Comparison of ENCODE assay signal across 8 cellular contexts in genomic region chr7:36389371-36390198, GRCh38. TPM values are rescaled to one million over a fixed set of nuclear protein-coding genes. Genes with fewer than 3 reads are reported as not detected.
DNase-seq lines count a peak whose midpoint lies in the region; ATAC-seq and TF ChIP-seq lines count a peak whose summit lies in the region.

TSS of gene ANLN (plus strand) at chr7:36389862. CDS start at chr7:36390027, 165 bp downstream.

- peaks cover 0 to 8% (median 0%) of the 10 kb centered on the region in 11 experiments; a peak in 6 of 22 replicates for H3K9me3 ChIP-seq in BLaER1 treated with 17β-estradiol and CSF1 and Interleukin-3, amounts not matched to agents 10 nM and 100 nM (replicated peaks in 1 of 11)
- no peaks in the 10 kb centered on the region for H3K9me3 ChIP-seq in left lung

- H3K4me2 ChIP-seq in BLaER1 treated with 17β-estradiol and CSF1 and Interleukin-3, amounts not matched to agents 10 nM and 100 nM: peak within 1 kb of the TSS; percentile 76 to 94 (median 85)

- no peaks in the 10 kb centered on the region for H3K27me3 ChIP-seq in BLaER1 treated with 17β-estradiol and CSF1 and Interleukin-3, amounts not matched to agents 10 nM and 100 nM
- no peaks in the 10 kb centered on the region for H3K27me3 ChIP-seq in left lung

- peaks cover 0 to 19% (median 0%) of the 10 kb centered on the region in 11 experiments; a peak in 8 of 22 replicates for H4K20me1 ChIP-seq in BLaER1 treated with 17β-estradiol and CSF1 and Interleukin-3, amounts not matched to agents 10 nM and 100 nM

- H3K4me1 ChIP-seq in BLaER1 treated with 17β-estradiol and CSF1 and Interleukin-3, amounts not matched to agents 10 nM and 100 nM: peaks cover 21 to 42% (median 34%) of the 10 kb centered on the region in 10 experiments
- H3K4me1 ChIP-seq in left lung: peaks cover 4 to 32% of the 10 kb centered on the region in 2 donors

- peak within 1 kb of the TSS; percentile 62 to 92 (median 87); a peak in 21 of 22 replicates for H3K9ac ChIP-seq in BLaER1 treated with 17β-estradiol and CSF1 and Interleukin-3, amounts not matched to agents 10 nM and 100 nM

- intact Hi-C loops in dendritic cell treated with granulocyte-macrophage colony-stimulating factor and Interleukin-4, amounts not matched to agents 40 ng/mL and 50 ng/mL, for 4 days (cut with micrococcal nuclease): loop anchor here (2.0 kb wide), 1 partner anchor 23 kb away; a partner anchor contains a TSS
- intact Hi-C loops in left lung (cut with DNase I): no loop called here

- peaks cover 0 to 20% (median 6%) of the 10 kb centered on the region in 11 experiments; a peak in 7 of 22 replicates for H3K36me3 ChIP-seq in BLaER1 treated with 17β-estradiol and CSF1 and Interleukin-3, amounts not matched to agents 10 nM and 100 nM
- no peaks in the 10 kb centered on the region for H3K36me3 ChIP-seq in left lung

- H3K9me3 Mint-ChIP-seq in dendritic cell treated with granulocyte-macrophage colony-stimulating factor and Interleukin-4, amounts not matched to agents 40 ng/mL and 50 ng/mL, for 4 days: no peaks in the 10 kb centered on the region

- H3K4me3 ChIP-seq in BLaER1 treated with 17β-estradiol and CSF1 and Interleukin-3, amounts not matched to agents 10 nM and 100 nM: peak within 1 kb of the TSS; percentile 77 to 92 (median 86)
- peak within 1 kb of the TSS; percentile 61 to 84 for H3K4me3 ChIP-seq in left lung

- peak; percentile 86 for DNase-seq in GM19240 (ENCODE audit: insufficient read length, low spot score)
- DNase-seq in NCI-H526 (lab: John Stamatoyannopoulos, UW): peak; percentile 95 to 97
- DNase-seq in activated CD4-positive, alpha-beta T cell treated with anti-CD3 and anti-CD28 coated beads, Interleukin-2, amount 50 U/mL, for 1 hour: peak; percentile 77
- peak; percentile 96 to 99 for DNase-seq in left lung
- DNase-seq in stimulated activated CD4-positive, alpha-beta T cell treated with anti-CD3 and anti-CD28 coated beads, Interleukin-2, amount 100 ng/mL, for 24 hours: peak; percentile 86 to 89

- no peak for TF ChIP-seq CTCF in left lung (IDR thresholded peaks at IDR 0.05)

- peaks cover 10% of the 10 kb centered on the region for H3K36me3 Mint-ChIP-seq in dendritic cell treated with granulocyte-macrophage colony-stimulating factor and Interleukin-4, amounts not matched to agents 40 ng/mL and 50 ng/mL, for 4 days (ENCODE audit: low read depth)

- H3K27ac Mint-ChIP-seq in dendritic cell treated with granulocyte-macrophage colony-stimulating factor and Interleukin-4, amounts not matched to agents 40 ng/mL and 50 ng/mL, for 4 days: peak within 1 kb of the TSS; percentile 86

- H3K4me1 Mint-ChIP-seq in dendritic cell treated with granulocyte-macrophage colony-stimulating factor and Interleukin-4, amounts not matched to agents 40 ng/mL and 50 ng/mL, for 4 days (ENCODE audit: low read depth): peaks cover 35% of the 10 kb centered on the region

- peak within 1 kb of the TSS in 10 of 11 experiments; percentile 39 to 93 (median 87); a peak in 21 of 22 replicates for H3K27ac ChIP-seq in BLaER1 treated with 17β-estradiol and CSF1 and Interleukin-3, amounts not matched to agents 10 nM and 100 nM
- peak within 1 kb of the TSS; percentile 75 to 77 for H3K27ac ChIP-seq in left lung

- H3K4me3 Mint-ChIP-seq in dendritic cell treated with granulocyte-macrophage colony-stimulating factor and Interleukin-4, amounts not matched to agents 40 ng/mL and 50 ng/mL, for 4 days: peak within 1 kb of the TSS; percentile 87

- ATAC-seq in HG03457 (IDR thresholded peaks at IDR 0.05; ENCODE audit: unreplicated experiment) (peak; percentile 74), left lung (peak; percentile 96)

- no peaks in the 10 kb centered on the region for H3K27me3 Mint-ChIP-seq in dendritic cell treated with granulocyte-macrophage colony-stimulating factor and Interleukin-4, amounts not matched to agents 40 ng/mL and 50 ng/mL, for 4 days

RNA-seq across cellular contexts. Expression of gene ANLN, which starts in this region (rescaled TPM):
- 10 to 100 TPM in 1 of 2 donors, 1 to 10 TPM in 1; 9.0 to 23.2 TPM for total RNA-seq in left lung

Comparison
In these comparisons a context has a peak if more than half of its experiments do, and no peak if none do; other contexts are left out.
1. Peak in every context shown above with its lines: DNase-seq, ATAC-seq, H3K4me3 ChIP-seq and H3K27ac ChIP-seq.